In the genomic region with DNA sequence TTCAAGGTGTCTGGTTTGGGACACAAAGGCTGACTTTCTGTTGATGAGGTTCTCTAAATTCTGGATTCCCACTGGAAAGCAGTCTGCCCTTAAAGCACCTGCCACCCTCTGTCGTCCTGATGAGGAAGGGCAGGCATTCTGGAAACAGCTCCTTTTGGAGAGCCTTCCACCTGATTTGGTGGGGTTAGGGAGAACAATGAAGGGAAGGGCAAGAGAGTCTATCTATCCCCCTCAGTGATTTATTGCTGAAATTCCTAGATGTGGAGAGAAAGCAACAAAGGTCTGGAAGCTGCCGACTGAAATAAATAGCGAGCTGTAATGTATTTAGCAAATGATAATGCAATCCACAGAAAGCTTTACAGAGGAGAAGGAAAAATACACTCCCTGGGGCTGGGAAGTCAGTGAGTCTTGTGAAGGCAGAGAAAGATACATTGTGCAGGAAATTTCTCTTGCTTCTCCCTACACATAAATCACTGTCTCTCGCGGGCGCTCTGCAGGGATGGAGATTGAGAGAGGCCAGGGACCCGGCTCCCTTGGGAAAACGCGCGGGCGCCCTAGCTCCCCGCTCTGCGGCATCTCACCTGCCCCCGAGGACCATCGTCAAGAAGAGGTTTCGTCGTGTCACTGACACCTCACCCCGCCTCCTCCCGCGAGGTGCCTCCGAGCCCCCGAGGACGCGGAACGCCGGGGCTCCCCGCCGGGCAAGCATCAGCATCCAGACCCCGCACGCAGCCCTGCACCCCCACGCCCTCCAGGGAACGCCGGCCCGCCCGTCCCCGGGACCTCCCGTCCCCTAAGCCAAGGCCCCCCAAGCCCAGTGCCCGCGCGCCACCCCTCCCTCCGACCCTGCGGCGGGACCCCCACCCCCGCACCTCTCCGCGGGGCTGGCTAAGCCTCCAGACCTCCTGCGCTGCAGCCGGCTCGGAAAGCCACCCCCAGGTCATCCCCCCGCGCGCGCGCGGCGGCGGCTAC, we compare ENCODE assay signal across 8 cellular contexts. TPM values are rescaled to one million over a fixed set of nuclear protein-coding genes. Genes with fewer than 3 reads are reported as not detected.
DNase-seq lines count a peak whose midpoint lies in the region; ATAC-seq and TF ChIP-seq lines count a peak whose summit lies in the region.

No MANE protein-coding gene starts in this region.

- ATAC-seq in CD8-positive, alpha-beta T cell = peak; percentile 0
- ATAC-seq in activated CD8-positive, alpha-beta T cell treated with anti-CD3 and anti-CD28 coated beads, Interleukin-2, amount 10 ng/mL, durations not matched to agents 7 days and 5 days = peak; percentile 0

- in situ Hi-C loops in GM23248 (cut with MboI) = no loop called here
- in situ Hi-C loops in transverse colon (cut with MboI; ENCODE audit: low pct_ligation_motif_present in 1 of 4, low pct_unique_long_range_greater_than_20kb in 1 of 4, low sequenced_read_pairs in 3 of 4) = no loop called here

- no peaks in the 10 kb centered on the region for H3K36me3 Mint-ChIP-seq in CD8-positive, alpha-beta T cell
- no peaks in the 10 kb centered on the region for H3K36me3 Mint-ChIP-seq in activated CD8-positive, alpha-beta T cell treated with anti-CD3 and anti-CD28 coated beads, Interleukin-2, amount 10 ng/mL, durations not matched to agents 7 days and 5 days (ENCODE audit: low read depth)

- CTCF ChIA-PET in CD8-positive, alpha-beta T cell (lab: Charles Lee) = interaction anchor here (1.3 kb wide), 1 partner anchor 15 kb away, joined by 3 read pairs; no protein-coding TSS in a partner anchor
- CTCF ChIA-PET in activated CD8-positive, alpha-beta T cell treated with anti-CD3 and anti-CD28 coated beads, Interleukin-2, amount 10 ng/mL, durations not matched to agents 7 days and 5 days (lab: Charles Lee) = interaction anchor here (1.0 to 1.6 kb wide), 3 partner anchors 15 to 134 kb away, joined by 3 read pairs; no protein-coding TSS in a partner anchor

- H3K4me3 Mint-ChIP-seq in CD8-positive, alpha-beta T cell = peak overlapping the region; percentile 84
- peak overlapping the region; percentile 73 for H3K4me3 Mint-ChIP-seq in activated CD8-positive, alpha-beta T cell treated with anti-CD3 and anti-CD28 coated beads, Interleukin-2, amount 10 ng/mL, durations not matched to agents 7 days and 5 days

- intact Hi-C loops in CD8-positive, alpha-beta T cell (cut with DNase I, micrococcal nuclease) = loop anchor here (1.0 to 5.0 kb wide), 8 partner anchors 22 to 470 kb away; a partner anchor contains a TSS
- intact Hi-C loops in transverse colon (cut with DNase I; ENCODE audit: low total_unique reads) = loop anchor here (10.0 kb wide), 2 partner anchors 53 to 83 kb away; no protein-coding TSS in a partner anchor

- H3K4me1 ChIP-seq in CD8-positive, alpha-beta T cell (ENCODE audit: insufficient read depth, low read length) = peaks cover 13% of the 10 kb centered on the region
- H3K4me1 ChIP-seq in GM23248 (ENCODE audit: insufficient read depth) (no peaks in the 10 kb centered on the region), transverse colon (peaks cover 4 to 15% (median 8%) of the 10 kb centered on the region in 4 donors)

- no peak overlapping the region for H3K27ac Mint-ChIP-seq in CD8-positive, alpha-beta T cell
- H3K27ac Mint-ChIP-seq in activated CD8-positive, alpha-beta T cell treated with anti-CD3 and anti-CD28 coated beads, Interleukin-2, amount 10 ng/mL, durations not matched to agents 7 days and 5 days = peak overlapping the region; percentile 15

- H3K27me3 ChIP-seq in CD8-positive, alpha-beta T cell (ENCODE audit: insufficient read depth, low read length) = no peaks in the 10 kb centered on the region
- peaks cover 23% of the 10 kb centered on the region for H3K27me3 ChIP-seq in GM23248 (replicated peaks; ENCODE audit: insufficient read depth)
- no peaks in the 10 kb centered on the region for H3K27me3 ChIP-seq in neural cell (ENCODE audit: insufficient read depth, low read depth, low read length)
- peaks cover 12% of the 10 kb centered on the region for H3K27me3 ChIP-seq in transverse colon

- peak overlapping the region; percentile 92 for H3K4me2 ChIP-seq in GM23248 (ENCODE audit: unreplicated experiment)
- peak overlapping the region; percentile 83 for H3K4me2 ChIP-seq in neural cell (ENCODE audit: low read length)

- H3K4me3 ChIP-seq in CD8-positive, alpha-beta T cell (ENCODE audit: low read depth, low read length) = peak overlapping the region; percentile 91
- H3K4me3 ChIP-seq in GM23248 = peak overlapping the region; percentile 80
- peak overlapping the region; percentile 87 for H3K4me3 ChIP-seq in neural cell (ENCODE audit: low read length)
- H3K4me3 ChIP-seq in transverse colon = peak overlapping the region; percentile 76 to 90 (median 83)

- TF ChIP-seq EP300 in neural cell (conservative IDR thresholded peaks at IDR 0.05; ENCODE audit: poor library complexity, severe bottlenecking) (no peak), transverse colon (IDR thresholded peaks at IDR 0.05; ENCODE audit: low read depth) (no peak)

- peaks cover 4% of the 10 kb centered on the region for H3K27me3 Mint-ChIP-seq in CD8-positive, alpha-beta T cell (ENCODE audit: low read depth)
- H3K27me3 Mint-ChIP-seq in activated CD8-positive, alpha-beta T cell treated with anti-CD3 and anti-CD28 coated beads, Interleukin-2, amount 10 ng/mL, durations not matched to agents 7 days and 5 days (ENCODE audit: low read depth) = peaks cover 43% of the 10 kb centered on the region

- no peak for TF ChIP-seq POLR2A in transverse colon (IDR thresholded peaks at IDR 0.05)

- TF ChIP-seq CTCF in CD8-positive, alpha-beta T cell (IDR thresholded peaks at IDR 0.05) = no peak
- TF ChIP-seq CTCF in neural cell (IDR thresholded peaks at IDR 0.05; ENCODE audit: poor library complexity, severe bottlenecking) (peak; percentile 76), transverse colon (IDR thresholded peaks at IDR 0.05) (peak; percentile 46 to 70 (median 55))

- H3K9ac ChIP-seq in GM23248 (peak overlapping the region; percentile 80), neural cell (ENCODE audit: low read length) (peak overlapping the region; percentile 89)

- H2AFZ ChIP-seq in GM23248 = peak overlapping the region; percentile 48
- peak overlapping the region; percentile 31 for H2AFZ ChIP-seq in neural cell (ENCODE audit: low read depth, low read length)

- DNase-seq in CD8-positive, alpha-beta T cell = peak in 4 of 7 experiments; percentile 4 to 34 (median 30)
- DNase-seq in GM23248 = peak; percentile 76
- DNase-seq in NCI-H2171 treated with DMSO at 0.1 percent for 48 hours (lab: John Stamatoyannopoulos, UW) = peak; percentile 58
- DNase-seq in activated CD8-positive, alpha-beta T cell treated with anti-CD3 and anti-CD28 coated beads, Interleukin-2, amount 10 ng/mL, durations not matched to agents 7 days and 5 days = peak; percentile 33
- DNase-seq in fibroblast of peridontal ligament (ENCODE audit: extremely low read depth) = peak; percentile 26
- DNase-seq in transverse colon = peak; percentile 31
- DNase-seq in KG1 (lab: John Stamatoyannopoulos, UW) = no peak

- H3K9me2 ChIP-seq in GM23248 (ENCODE audit: insufficient read depth) = no peaks in the 10 kb centered on the region
- no peaks in the 10 kb centered on the region for H3K9me2 ChIP-seq in neural cell (ENCODE audit: insufficient read depth, low read length)

- peaks cover 13% of the 10 kb centered on the region for H3K4me1 Mint-ChIP-seq in CD8-positive, alpha-beta T cell (ENCODE audit: low read depth)
- H3K4me1 Mint-ChIP-seq in activated CD8-positive, alpha-beta T cell treated with anti-CD3 and anti-CD28 coated beads, Interleukin-2, amount 10 ng/mL, durations not matched to agents 7 days and 5 days (ENCODE audit: low read depth) = peaks cover 9% of the 10 kb centered on the region

- no peaks in the 10 kb centered on the region for H3K79me2 ChIP-seq in GM23248 (ENCODE audit: insufficient read depth)
- H3K79me2 ChIP-seq in neural cell (replicated peaks; ENCODE audit: insufficient read depth, low read length) = peaks cover 36% of the 10 kb centered on the region

- H3F3A ChIP-seq in GM23248 (ENCODE audit: insufficient read depth) = peaks cover 10% of the 10 kb centered on the region
- H3F3A ChIP-seq in neural cell (ENCODE audit: insufficient read depth, low read length, poor library complexity, severe bottlenecking) = no peaks in the 10 kb centered on the region

- no peaks in the 10 kb centered on the region for H3K36me3 ChIP-seq in CD8-positive, alpha-beta T cell (ENCODE audit: insufficient read depth, low read length)
- H3K36me3 ChIP-seq in GM23248 (ENCODE audit: low read depth) (no peaks in the 10 kb centered on the region), neural cell (ENCODE audit: insufficient read depth, low read length) (no peaks in the 10 kb centered on the region), transverse colon (no peaks in the 10 kb centered on the region)

- H4K20me1 ChIP-seq in GM23248 (ENCODE audit: insufficient read depth) = no peaks in the 10 kb centered on the region
- H4K20me1 ChIP-seq in neural cell (ENCODE audit: insufficient read depth) = no peaks in the 10 kb centered on the region

- no peak overlapping the region for H3K27ac ChIP-seq in CD8-positive, alpha-beta T cell (ENCODE audit: low read depth, low read length)
- H3K27ac ChIP-seq in GM23248 (no peak overlapping the region), neural cell (ENCODE audit: low read length) (peak overlapping the region; percentile 88), transverse colon (peak overlapping the region; percentile 67 to 87 (median 84))

- H3K9me3 ChIP-seq in CD8-positive, alpha-beta T cell (ENCODE audit: low read length) = no peaks in the 10 kb centered on the region
- H3K9me3 ChIP-seq in GM23248 (ENCODE audit: low read depth) (no peaks in the 10 kb centered on the region), neural cell (ENCODE audit: low read length) (no peaks in the 10 kb centered on the region), transverse colon (no peaks in the 10 kb centered on the region)

- peak; percentile 58 for TF ChIP-seq RAD21 in neural cell (conservative IDR thresholded peaks at IDR 0.05)

- POLR2A ChIA-PET in CD8-positive, alpha-beta T cell (lab: Charles Lee) = interaction anchor here (1.6 kb wide), 1 partner anchor 22 kb away, joined by 8 read pairs; no protein-coding TSS in a partner anchor
- POLR2A ChIA-PET in activated CD8-positive, alpha-beta T cell treated with anti-CD3 and anti-CD28 coated beads, Interleukin-2, amount 10 ng/mL, durations not matched to agents 7 days and 5 days (lab: Charles Lee) = interaction anchor here (1.3 kb wide), 1 partner anchor 21 kb away, joined by 3 read pairs; no protein-coding TSS in a partner anchor

- H3K9me3 Mint-ChIP-seq in CD8-positive, alpha-beta T cell = no peaks in the 10 kb centered on the region
- H3K9me3 Mint-ChIP-seq in activated CD8-positive, alpha-beta T cell treated with anti-CD3 and anti-CD28 coated beads, Interleukin-2, amount 10 ng/mL, durations not matched to agents 7 days and 5 days (ENCODE audit: insufficient read depth) = no peaks in the 10 kb centered on the region

- 1% methylated on average over 21 to 36 of the region's 57 CpGs for WGBS in GM23248 (ENCODE audit: low coverage in 1 of 2, low lambda C conversion rate in 2 of 2, missing lambda C conversion rate in 2 of 2), 2 experiments
- 4% methylated on average over 6 to 32 of the region's 57 CpGs for WGBS in transverse colon (ENCODE audit: low coverage in 1 of 2), 2 donors

RNA-seq across cellular contexts. Expression of a gene that starts 0.7 kb away (rescaled TPM):
- total RNA-seq in CD8-positive, alpha-beta T cell = 1 to 10 TPM in 1 of 2 experiments, under 1 TPM in 1; 1.00 to 1.1 TPM
- 8.6 and 10.3 TPM in 2 replicates for total RNA-seq in GM23248 (2014; rRNA removed; shearing (Covaris generic))
- polyA plus RNA-seq in GM23248 (2016; fragmentation: Nextera tagmentation; extraction: Ambion mirVana) = 2.2 and 2.7 TPM in 2 replicates
- 1 to 10 TPM; 3.6 to 4.1 TPM for total RNA-seq in activated CD8-positive, alpha-beta T cell treated with anti-CD3 and anti-CD28 coated beads, Interleukin-2, amount 10 ng/mL, durations not matched to agents 7 days and 5 days
- polyA plus RNA-seq in neural cell = 44.1 and 45.7 TPM in 2 replicates
- 90.8 and 103 TPM in 2 replicates for polyA minus RNA-seq in neural cell
- total RNA-seq in transverse colon = 10 to 100 TPM in 2 of 4 donors, 1 to 10 TPM in 2; 7.6 to 31.0 (median 9.9) TPM

Comparison
In these comparisons a context has a peak if more than half of its experiments do, and no peak if none do; other contexts are left out.
1. H3K27ac ChIP-seq: peak in neural cell (single experiment) and transverse colon (4 of 4); none in CD8-positive, alpha-beta T cell (single experiment) and GM23248 (single experiment).
2. Peak in every context shown above with its lines, with median percentiles within 50 percentile points of each other: H3K4me3 ChIP-seq.